Comparison of ENCODE assay signal across 9 cellular contexts in the genomic region with DNA sequence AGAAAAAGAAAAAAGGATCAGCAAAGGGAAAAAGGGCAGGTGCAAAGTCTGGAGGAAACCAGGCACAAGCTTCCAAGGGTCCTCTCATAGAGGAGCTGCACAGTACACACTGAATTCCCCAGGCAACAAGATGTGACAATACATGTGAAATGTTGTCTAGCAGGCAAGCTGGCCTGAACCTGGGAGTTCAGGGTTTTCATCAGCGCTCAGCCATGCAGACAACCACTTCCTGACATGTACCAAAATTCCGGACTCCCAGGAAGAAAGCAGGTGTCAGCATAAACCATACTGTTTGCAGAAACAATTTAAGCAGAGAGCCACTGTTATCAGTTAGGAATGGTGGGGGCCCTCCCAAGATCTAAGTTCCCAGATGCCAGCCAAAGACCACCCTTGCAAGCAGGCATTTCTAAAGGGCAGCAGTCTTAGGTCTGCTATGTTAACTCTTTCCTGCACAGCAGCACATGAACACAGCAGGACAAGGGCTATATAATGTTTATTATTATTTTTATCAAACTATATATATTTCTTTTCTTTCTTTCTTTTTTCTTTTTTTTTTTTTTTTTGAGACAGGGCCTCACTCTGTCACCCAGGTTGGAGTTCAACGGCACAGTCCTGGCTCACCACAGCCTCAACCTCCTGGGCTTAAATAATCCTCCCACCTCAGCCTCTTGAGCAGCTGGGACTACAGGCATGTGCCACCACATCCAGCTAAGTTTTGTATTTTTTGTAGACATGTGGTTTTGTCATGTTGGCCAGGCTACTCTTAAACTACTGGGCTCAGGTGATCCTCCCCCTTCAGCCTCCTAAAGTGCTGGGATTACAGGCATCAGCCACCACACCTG. TPM values are rescaled to one million over a fixed set of nuclear protein-coding genes. Genes with fewer than 3 reads are reported as not detected.
DNase-seq lines count a peak whose midpoint lies in the region; ATAC-seq lines count a peak whose summit lies in the region.
"Had no signal": no experiment of that assay in that cellular context is flagged by ENCODE, and none has a peak within 500 bp of the region (broad histone marks: within the 10 kb centered on the region; RNA-seq: fewer than 3 reads in every experiment).

No MANE protein-coding gene starts in this region.

- peak overlapping the region in 2 of 3 donors; percentile 42 to 48 for H3K27ac Mint-ChIP-seq in CD4-positive, CD25-positive, alpha-beta regulatory T cell

- no peak overlapping the region for H3K27ac ChIP-seq in CD4-positive, CD25-positive, alpha-beta regulatory T cell (ENCODE audit: insufficient read depth, low read length, poor library complexity, severe bottlenecking)

- peaks cover 5 to 14% (median 11%) of the 10 kb centered on the region in 4 donors for H3K4me1 Mint-ChIP-seq in CD4-positive, CD25-positive, alpha-beta regulatory T cell

- ATAC-seq in CD4-positive, CD25-positive, alpha-beta regulatory T cell (ENCODE audit: low read depth in 2 of 2) = no peak
- ATAC-seq in GM19328 (IDR thresholded peaks at IDR 0.05; ENCODE audit: unreplicated experiment) (peak; percentile 51), HG03565 (IDR thresholded peaks at IDR 0.05; ENCODE audit: unreplicated experiment) (peak; percentile 79)

- no peak for DNase-seq in CD4-positive, CD25-positive, alpha-beta regulatory T cell
- DNase-seq in cerebellar cortex (ENCODE audit: low spot score) (peak; percentile 76), COR-L47 (lab: John Stamatoyannopoulos, UW) (no peak), mucosa of gallbladder (ENCODE audit: low spot score) (no peak), NCI-H1436 treated with DMSO at 0.1 percent for 48 hours (lab: John Stamatoyannopoulos, UW) (no peak), islet precursor cell (no peak)

- H3K27me3 ChIP-seq in CD4-positive, CD25-positive, alpha-beta regulatory T cell (ENCODE audit: control insufficient read depth, insufficient read depth, low read length) = no peaks in the 10 kb centered on the region

- no peaks in the 10 kb centered on the region for H3K9me3 ChIP-seq in CD4-positive, CD25-positive, alpha-beta regulatory T cell (ENCODE audit: control insufficient read depth in 2 of 2, low read length in 2 of 2)

- no peaks in the 10 kb centered on the region for H3K36me3 ChIP-seq in CD4-positive, CD25-positive, alpha-beta regulatory T cell (ENCODE audit: control insufficient read depth, insufficient read depth, low read length)

- H3K27me3 Mint-ChIP-seq in CD4-positive, CD25-positive, alpha-beta regulatory T cell = no peaks in the 10 kb centered on the region

- H3K4me3 Mint-ChIP-seq in CD4-positive, CD25-positive, alpha-beta regulatory T cell = no peak overlapping the region

- no peaks in the 10 kb centered on the region for H3K4me1 ChIP-seq in CD4-positive, CD25-positive, alpha-beta regulatory T cell (ENCODE audit: control insufficient read depth, insufficient read depth, low read length, poor library complexity, severe bottlenecking)

- H3K36me3 Mint-ChIP-seq in CD4-positive, CD25-positive, alpha-beta regulatory T cell = peaks cover 14% of the 10 kb centered on the region

- H3K9me3 Mint-ChIP-seq in CD4-positive, CD25-positive, alpha-beta regulatory T cell = no peaks in the 10 kb centered on the region

- no peak overlapping the region for H3K4me3 ChIP-seq in CD4-positive, CD25-positive, alpha-beta regulatory T cell (ENCODE audit: low read depth, low read length)

RNA-seq across cellular contexts. Expression of gene TK2, which starts 10.1 kb away (rescaled TPM):
- 8.2 TPM for total RNA-seq in CD4-positive, CD25-positive, alpha-beta regulatory T cell
- polyA plus RNA-seq in CD4-positive, CD25-positive, alpha-beta regulatory T cell = 1 to 10 TPM; 5.1 to 8.8 (median 7.7) TPM
- 38.5 TPM for total RNA-seq in mucosa of gallbladder

RNA-seq across cellular contexts. Expression of gene CKLF, which starts 12.5 kb away (rescaled TPM):
- total RNA-seq in CD4-positive, CD25-positive, alpha-beta regulatory T cell = 48.2 TPM
- polyA plus RNA-seq in CD4-positive, CD25-positive, alpha-beta regulatory T cell = 100 to 1,000 TPM; 157 to 242 (median 168) TPM
- 50.0 TPM for total RNA-seq in mucosa of gallbladder

RNA-seq across cellular contexts. Expression of gene CMTM1, which starts 26.4 kb away (rescaled TPM):
- total RNA-seq in CD4-positive, CD25-positive, alpha-beta regulatory T cell = 3.2 TPM
- polyA plus RNA-seq in CD4-positive, CD25-positive, alpha-beta regulatory T cell = 1 to 10 TPM in 2 of 4 donors, under 1 TPM in 2; 0.26 to 1.7 (median 0.96) TPM
- 12.1 TPM for total RNA-seq in mucosa of gallbladder

RNA-seq across cellular contexts. Expression of gene CMTM2, which starts 39.4 kb away (rescaled TPM):
- 0.49 TPM for total RNA-seq in CD4-positive, CD25-positive, alpha-beta regulatory T cell
- not detected for polyA plus RNA-seq in CD4-positive, CD25-positive, alpha-beta regulatory T cell
- not detected for total RNA-seq in mucosa of gallbladder
- total RNA-seq: fibroblast of villous mesenchyme had no signal

Comparison
In these comparisons a context has a peak if more than half of its experiments do, and no peak if none do; other contexts are left out.
1. ATAC-seq: peak in GM19328 (single experiment) and HG03565 (single experiment); none in CD4-positive, CD25-positive, alpha-beta regulatory T cell (0 of 2).